11 cellular contexts compared by ENCODE assay signal in genomic region chr22:19522190-19522880, GRCh38. TPM values are rescaled to one million over a fixed set of nuclear protein-coding genes. Genes with fewer than 3 reads are reported as not detected.
DNase-seq lines count a peak whose midpoint lies in the region; ATAC-seq, FAIRE-seq and TF ChIP-seq lines count a peak whose summit lies in the region.
"Had no signal": no experiment of that assay in that cellular context is flagged by ENCODE, and none has a peak within 500 bp of the region (broad histone marks: within the 10 kb centered on the region; RNA-seq: fewer than 3 reads in every experiment).

No MANE protein-coding gene starts in this region.

- H3K36me3 ChIP-seq in left ventricle myocardium inferior: no peaks in the 10 kb centered on the region
- no peaks in the 10 kb centered on the region for H3K36me3 ChIP-seq in stomach

- TF ChIP-seq EP300 in stomach (IDR thresholded peaks at IDR 0.05): no peak

- TF ChIP-seq POLR2A in stomach (IDR thresholded peaks at IDR 0.05) (no peak), GM12892 (IDR thresholded peaks at IDR 0.05; ENCODE audit: low read depth, low read length) (no peak)

- H3K27me3 ChIP-seq in left ventricle myocardium inferior (ENCODE audit: low read depth): peaks cover 35% of the 10 kb centered on the region
- H3K27me3 ChIP-seq in stomach: peaks cover 15 to 54% (median 32%) of the 10 kb centered on the region in 3 donors

- H3K4me1 ChIP-seq in left ventricle myocardium inferior (peaks cover 58% of the 10 kb centered on the region), stomach (peaks cover 17 to 30% (median 20%) of the 10 kb centered on the region in 4 donors)
- H3K4me1 ChIP-seq: A549 had no signal

- H3K27ac ChIP-seq in left ventricle myocardium inferior (replicated peaks): peak overlapping the region; percentile 95
- H3K27ac ChIP-seq in stomach: peak overlapping the region in 3 of 5 donors; percentile 35 to 63 (median 54)
- H3K27ac ChIP-seq: A549 had no signal

- FAIRE-seq in GM12892 (lab: Jason Lieb, UNC): no peak
- FAIRE-seq: A549 had no signal

- intact Hi-C loops in left ventricle myocardium inferior (cut with micrococcal nuclease) (no loop called here), stomach (cut with DNase I; ENCODE audit: low total_unique reads) (no loop called here)

- ATAC-seq in HG02840 (IDR thresholded peaks at IDR 0.05; ENCODE audit: low FRiP score, unreplicated experiment) (no peak), HG03159 (IDR thresholded peaks at IDR 0.05; ENCODE audit: unreplicated experiment) (no peak)

- peak; percentile 32 for DNase-seq in NCI-H146 (lab: John Stamatoyannopoulos, UW)
- no peak for DNase-seq in NCI-H146 treated with DMSO at 0.1 percent for 48 hours (lab: John Stamatoyannopoulos, UW; ENCODE audit: unreplicated experiment)
- peak; percentile 60 for DNase-seq in NCI-H774 (lab: John Stamatoyannopoulos, UW)
- DNase-seq in left ventricle myocardium inferior: peak; percentile 56
- no peak for DNase-seq in stomach
- no peak for DNase-seq in GM12892 (ENCODE audit: insufficient read length)
- DNase-seq: activated B cell treated with CpG ODN at 0.5 μM for 24 hours had no signal

- 47 to 74% (median 57%) methylated on average over 15 to 16 of the region's 16 CpGs for WGBS in stomach, 5 donors

- H3K9me3 ChIP-seq in left ventricle myocardium inferior (replicated peaks) (no peaks in the 10 kb centered on the region), stomach (no peaks in the 10 kb centered on the region)
- H3K9me3 ChIP-seq: A549 had no signal

- TF ChIP-seq CTCF in left ventricle myocardium inferior (IDR thresholded peaks at IDR 0.05; ENCODE audit: borderline replicate concordance): no peak
- TF ChIP-seq CTCF in stomach (IDR thresholded peaks at IDR 0.05): no peak

- peak overlapping the region; percentile 73 for H3K4me3 ChIP-seq in left ventricle myocardium inferior
- H3K4me3 ChIP-seq in stomach: peak overlapping the region; percentile 35 to 55 (median 38)
- H3K4me3 ChIP-seq: A549 had no signal

RNA-seq across cellular contexts. Expression of gene CLDN5, which starts 1.9 kb away (rescaled TPM):
- total RNA-seq in left ventricle myocardium inferior (19.5 TPM), stomach (10 to 100 TPM; 36.5 to 67.7 (median 58.8) TPM)
- 10 to 100 TPM; 13.1 to 40.2 (median 24.0) TPM for polyA plus RNA-seq in stomach
- not detected for polyA plus RNA-seq in GM12892 (2012; ENCODE audit: missing spikeins)
- total RNA-seq: activated B cell treated with CpG ODN at 0.5 μM for 24 hours, osteocyte had no signal
- polyA plus RNA-seq: A549 had no signal

RNA-seq across cellular contexts. Expression of gene CDC45, which starts 42.6 kb away (rescaled TPM):
- 0.77 TPM for total RNA-seq in left ventricle myocardium inferior
- 10 to 100 TPM in 1 of 5 donors, 1 to 10 TPM in 3, not detected in 1; 1.2 to 44.2 (median 4.9) TPM for total RNA-seq in stomach
- 1 to 10 TPM; 2.3 to 7.8 (median 5.4) TPM for polyA plus RNA-seq in stomach
- polyA plus RNA-seq in GM12892 (2012; ENCODE audit: missing spikeins): 40.5 TPM

RNA-seq across cellular contexts. Expression of gene UFD1, which starts 43.3 kb away (rescaled TPM):
- total RNA-seq in left ventricle myocardium inferior: 41.8 TPM
- total RNA-seq in stomach: 10 to 100 TPM in 4 of 5 donors, 1 to 10 TPM in 1; 3.8 to 78.6 (median 36.4) TPM
- 10 to 100 TPM; 63.4 to 86.6 (median 64.9) TPM for polyA plus RNA-seq in stomach
- 105 TPM for polyA plus RNA-seq in GM12892 (2012; ENCODE audit: missing spikeins)

Comparison
In these comparisons a context has a peak if more than half of its experiments do, and no peak if none do; other contexts are left out.
1. DNase-seq: peak in NCI-H146 (single experiment), NCI-H774 (single experiment) and left ventricle myocardium inferior (single experiment); none in NCI-H146 treated with DMSO at 0.1 percent for 48 hours (single experiment), stomach (single experiment) and GM12892 (single experiment).